1 cellular context compared by ENCODE assay signal in genomic region chr2:233385489-233386044, GRCh38.
TF ChIP-seq lines count a peak whose summit lies in the region.

No MANE protein-coding gene starts in this region.

TF ChIP-seq in K562, 482 proteins besides CTCF, POLR2A, EP300 and RAD21 (continued from another document):
- TF ChIP-seq ELK1 (CRISPR knock-in tag; IDR thresholded peaks at IDR 0.05) = no peak
- no peak for TF ChIP-seq CBX3 (IDR thresholded peaks at IDR 0.05; ENCODE audit: borderline replicate concordance in 1 of 2, low read length in 2 of 2)
- TF ChIP-seq TBL1XR1 (IDR thresholded peaks at IDR 0.05; ENCODE audit: low read length in 2 of 2) = no peak
TF ChIP-seq in K562: peak in this region for 0.
